ENCODE assay signal across 8 cellular contexts in the genomic region with DNA sequence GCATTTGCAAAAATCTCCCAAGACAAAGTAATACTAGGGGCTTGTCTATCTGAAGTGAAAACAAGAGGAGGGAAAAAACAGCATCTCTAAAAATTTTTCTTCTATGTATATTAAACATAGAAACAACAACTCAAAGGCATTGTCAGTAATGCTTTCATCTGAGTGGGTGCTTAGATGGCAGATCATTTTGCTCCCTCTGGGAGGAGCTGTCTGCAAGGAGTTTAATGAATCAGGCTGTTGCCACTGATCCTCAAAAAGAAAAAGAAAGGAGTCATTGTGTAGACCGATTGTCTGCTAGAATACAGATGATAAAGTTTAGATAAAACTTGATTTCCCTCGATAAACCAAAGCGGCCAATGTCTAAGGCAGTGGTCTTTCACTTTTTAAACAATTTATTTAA. TPM values are rescaled to one million over a fixed set of nuclear protein-coding genes. Genes with fewer than 3 reads are reported as not detected.
DNase-seq lines count a peak whose midpoint lies in the region; ATAC-seq and TF ChIP-seq lines count a peak whose summit lies in the region.

No MANE protein-coding gene starts in this region.

- peaks cover 5% of the 10 kb centered on the region for H3K27me3 Mint-ChIP-seq in chondrocyte (ENCODE audit: low read depth)

- H3K27ac Mint-ChIP-seq in chondrocyte (ENCODE audit: unreplicated experiment) = no peak overlapping the region

- H3K4me3 Mint-ChIP-seq in chondrocyte (ENCODE audit: unreplicated experiment) = no peak overlapping the region

- no peaks in the 10 kb centered on the region for H3K9me3 Mint-ChIP-seq in chondrocyte (ENCODE audit: low read depth)

- peak; percentile 45 for DNase-seq in A172 (ENCODE audit: low spot score)
- peak; percentile 37 for DNase-seq in GM12865 (ENCODE audit: low read depth)
- DNase-seq in NCI-H2227 treated with DMSO at 0.1 percent for 48 hours (lab: John Stamatoyannopoulos, UW) = peak; percentile 29
- DNase-seq in chondrocyte (ENCODE audit: low spot score) = no peak
- DNase-seq in mucosa of gallbladder (ENCODE audit: low spot score) = peak; percentile 12

- no peaks in the 10 kb centered on the region for H3K36me3 Mint-ChIP-seq in chondrocyte (ENCODE audit: low read depth)

- ATAC-seq in GM21576 (IDR thresholded peaks at IDR 0.05; ENCODE audit: unreplicated experiment) (no peak), GM21390 (IDR thresholded peaks at IDR 0.05; ENCODE audit: unreplicated experiment) (no peak), GM21529 (IDR thresholded peaks at IDR 0.05; ENCODE audit: unreplicated experiment) (no peak)

- TF ChIP-seq CTCF in GM12865 (IDR thresholded peaks at IDR 0.05; ENCODE audit: insufficient read depth, low read depth, low read length, missing control alignments) (peak; percentile 41), chondrocyte (IDR thresholded peaks at IDR 0.05) (peak; percentile 85)

- H3K4me3 ChIP-seq in GM12865 (ENCODE audit: low read depth, low read length) = no peak overlapping the region

- H3K4me1 Mint-ChIP-seq in chondrocyte (ENCODE audit: low read depth) = no peaks in the 10 kb centered on the region

RNA-seq across cellular contexts. Expression of a gene that starts 49.7 kb away (rescaled TPM):
- total RNA-seq in A172 (2014; rRNA removed; shearing (Covaris generic)) = 7.3 and 8.5 TPM in 2 replicates
- total RNA-seq in chondrocyte (9.1 to 12.3 TPM (median 10.4 TPM) in 3 replicates), mucosa of gallbladder (10.0 TPM)

RNA-seq across cellular contexts. Expression of a gene that starts 52.5 kb away (rescaled TPM):
- total RNA-seq in A172 (2014; rRNA removed; shearing (Covaris generic)) = 0.10 TPM in 1 of 2 replicates, not detected in the other
- total RNA-seq in chondrocyte (not detected in 3 replicates), mucosa of gallbladder (0.95 TPM)
